ENCODE assay signal across 7 cellular contexts in the genomic region with DNA sequence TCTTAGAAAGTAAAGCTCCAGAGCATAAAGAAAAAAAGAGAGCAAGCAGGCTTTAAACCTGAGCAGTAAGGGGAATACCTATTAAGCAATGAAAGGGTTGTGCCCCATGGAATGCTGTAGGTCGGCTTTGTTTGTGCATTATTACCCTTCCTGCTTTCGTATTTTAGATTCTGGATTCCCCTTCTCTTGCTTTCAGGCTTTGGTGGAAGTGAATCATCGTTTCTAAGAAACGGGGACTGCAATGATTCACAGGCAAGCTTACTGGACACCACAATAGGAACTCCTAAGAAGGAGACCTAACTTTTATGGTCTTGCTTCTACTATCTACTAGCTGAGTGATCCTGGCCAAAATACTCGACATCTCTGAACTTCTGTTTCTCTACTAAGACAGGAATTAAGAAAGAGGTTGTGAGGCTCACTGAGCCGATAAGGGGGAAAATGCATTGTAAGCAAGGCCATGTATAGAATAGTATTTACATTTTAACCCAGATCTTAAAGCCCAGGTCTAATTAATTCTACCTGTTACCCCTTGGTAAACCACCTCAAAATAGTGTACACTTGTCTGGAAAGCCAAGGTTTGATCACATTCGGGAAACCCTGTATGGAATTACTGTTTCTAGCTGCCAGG. TPM values are rescaled to one million over a fixed set of nuclear protein-coding genes. Genes with fewer than 3 reads are reported as not detected.
A peak's percentile ranks its signal among the peaks of the same experiment; 100 is the strongest.
DNase-seq lines count a peak whose midpoint lies in the region; FAIRE-seq and TF ChIP-seq lines count a peak whose summit lies in the region.

No MANE protein-coding gene starts in this region.

- dilution Hi-C loops in mammary epithelial cell (cut with HindIII; ENCODE audit: low sequenced_read_pairs), result no loop called here

- no peak overlapping the region for H3K27ac Mint-ChIP-seq in neural progenitor cell

- no peaks in the 10 kb centered on the region for H3K27me3 ChIP-seq in mammary epithelial cell (ENCODE audit: insufficient read depth, low read length)
- peaks cover 43% of the 10 kb centered on the region for H3K27me3 ChIP-seq in neural progenitor cell
- H3K27me3 ChIP-seq in testis, result no peaks in the 10 kb centered on the region

- H3K4me2 ChIP-seq in mammary epithelial cell (ENCODE audit: insufficient read depth, low read depth, low read length) (peak overlapping the region; percentile 96), neural progenitor cell (no peak overlapping the region)

- no peak; the same call in 1 of the 2 replicates for TF ChIP-seq POLR2A in GM12891 (IDR thresholded peaks at IDR 0.05; ENCODE audit: low read depth, low read length)
- no peak for TF ChIP-seq POLR2A in testis (IDR thresholded peaks at IDR 0.05)

- TF ChIP-seq CTCF in mammary epithelial cell (conservative IDR thresholded peaks at IDR 0.05 in 1 of 2, IDR thresholded peaks at IDR 0.05 in 1 of 2; ENCODE audit: extremely low read depth in 1 of 2, insufficient read depth in 1 of 2, low read depth in 1 of 2, low read length in 2 of 2) (no peak), neural progenitor cell (IDR thresholded peaks at IDR 0.05) (no peak), testis (IDR thresholded peaks at IDR 0.05) (no peak)

- H3K9ac ChIP-seq in mammary epithelial cell (ENCODE audit: insufficient read depth, low read length) (peak overlapping the region; percentile 99), neural progenitor cell (no peak overlapping the region)

- peak overlapping the region; percentile 85 for H3K4me3 Mint-ChIP-seq in neural progenitor cell

- intact Hi-C loops in mammary epithelial cell (cut with micrococcal nuclease) (loop anchor here (1.0 to 5.0 kb wide), 5 partner anchors 12 to 321 kb away; a partner anchor contains a TSS), testis (cut with DNase I; ENCODE audit: low total_unique reads) (no loop called here)

- H3K4me3 ChIP-seq in mammary epithelial cell (replicated peaks in 1 of 3; ENCODE audit: insufficient read depth in 1 of 3, low read depth in 2 of 3, low read length in 3 of 3) (peak overlapping the region in 2 of 3 experiments; percentile 41 to 80), neural progenitor cell (no peak overlapping the region), testis (no peak overlapping the region)

- TSS peak; percentile 11 for BruUV-seq in mammary epithelial cell (replicated peaks; lab: Mats Ljungman, UMichigan)

- CTCF ChIA-PET in mammary epithelial cell (lab: Charles Lee; ENCODE audit: low non-redundant PET), result interaction anchor here (0.7 kb wide), 1 partner anchor 51 kb away, joined by 4 read pairs; no protein-coding TSS in a partner anchor

- H3K4me1 Mint-ChIP-seq in neural progenitor cell, result peaks cover 26% of the 10 kb centered on the region

- H2AFZ ChIP-seq in mammary epithelial cell (ENCODE audit: low read depth, low read length) (peak overlapping the region; percentile 77), neural progenitor cell (replicated peaks) (no peak overlapping the region)

- H3K4me1 ChIP-seq in mammary epithelial cell (ENCODE audit: insufficient read depth, low read length) (peaks cover 44% of the 10 kb centered on the region), neural progenitor cell (peaks cover 18% of the 10 kb centered on the region), testis (peaks cover 4% of the 10 kb centered on the region)

- H3K27me3 Mint-ChIP-seq in neural progenitor cell (ENCODE audit: insufficient read depth, low read depth), result peaks cover 21% of the 10 kb centered on the region

- no peaks in the 10 kb centered on the region for H4K20me1 ChIP-seq in mammary epithelial cell (ENCODE audit: insufficient read depth, low read length)
- H4K20me1 ChIP-seq in neural progenitor cell (ENCODE audit: low read depth), result peaks cover 9% of the 10 kb centered on the region

- H3K27ac ChIP-seq in mammary epithelial cell (ENCODE audit: insufficient read depth, low read depth, low read length), result peak overlapping the region; percentile 99
- no peak overlapping the region for H3K27ac ChIP-seq in neural progenitor cell
- no peak overlapping the region for H3K27ac ChIP-seq in testis

- H3K9me3 ChIP-seq in mammary epithelial cell (replicated peaks; ENCODE audit: insufficient read depth, low read length) (no peaks in the 10 kb centered on the region), neural progenitor cell (ENCODE audit: low read depth) (no peaks in the 10 kb centered on the region), testis (no peaks in the 10 kb centered on the region)

- DNase-seq in GM12891 (ENCODE audit: insufficient read length, low spot score) (no peak), HCEC 1CT (peak; percentile 96), NCI-H69 (lab: John Stamatoyannopoulos, UW) (peak; percentile 24), mammary epithelial cell (peak; percentile 99), neural progenitor cell (ENCODE audit: low spot score) (no peak), NCI-H82 (lab: John Stamatoyannopoulos, UW) (no peak), testis (no peak)

- peaks cover 6% of the 10 kb centered on the region for H3K36me3 Mint-ChIP-seq in neural progenitor cell

- H3K36me3 ChIP-seq in mammary epithelial cell (ENCODE audit: insufficient read depth, low read length) (no peaks in the 10 kb centered on the region), neural progenitor cell (no peaks in the 10 kb centered on the region), testis (ENCODE audit: low read depth, missing control alignments) (no peaks in the 10 kb centered on the region)

- peaks cover 8% of the 10 kb centered on the region for H3F3A ChIP-seq in neural progenitor cell (ENCODE audit: low read depth)

- WGBS in mammary epithelial cell (ENCODE audit: low coverage, missing lambda C conversion rate), result 6% methylated on average over 7 of the region's 7 CpGs
- WGBS in testis, 2 donors, result 42 to 63% methylated on average over 7 of the region's 7 CpGs

- in situ Hi-C loops in mammary epithelial cell (cut with MboI; ENCODE audit: low sequenced_read_pairs in 2 of 2), result loop anchor here in 1 of 2 donors (10.0 kb wide), 1 partner anchor 53 kb away; no protein-coding TSS in a partner anchor

- H3K79me2 ChIP-seq in mammary epithelial cell (ENCODE audit: insufficient read depth, low read length) (peaks cover 34% of the 10 kb centered on the region), neural progenitor cell (ENCODE audit: low read depth) (peaks cover 13% of the 10 kb centered on the region)

- FAIRE-seq in GM12891 (lab: Jason Lieb, UNC), result peak; percentile 47

- no peaks in the 10 kb centered on the region for H3K9me3 Mint-ChIP-seq in neural progenitor cell

TF ChIP-seq in GM12891, 5 proteins besides CTCF, POLR2A, EP300 and RAD21:
- TF ChIP-seq SPI1 (IDR thresholded peaks at IDR 0.05; ENCODE audit: low read depth, low read length), result peak; percentile 31; the same call in 1 of the 2 replicates
- TF ChIP-seq TAF1 (IDR thresholded peaks at IDR 0.05; ENCODE audit: low read depth, low read length), result no peak

RNA-seq across cellular contexts. Expression of a gene that starts 1.2 kb away (rescaled TPM):
- polyA plus RNA-seq in GM12891 (2012; ENCODE audit: low read depth, missing spikeins), result 21.9 TPM
- total RNA-seq in mammary epithelial cell, result 10 to 100 TPM in 1 of 2 donors, 1 to 10 TPM in 1; 8.8 to 51.6 TPM
- 12.7 TPM for polyA plus RNA-seq in mammary epithelial cell
- 21.8 TPM for polyA minus RNA-seq in mammary epithelial cell
- total RNA-seq in neural progenitor cell (ENCODE audit: low replicate concordance), result 8.6 and 12.9 TPM in 2 replicates
- total RNA-seq in testis, result 1 to 10 TPM; 3.7 TPM
- 2.7 TPM for polyA plus RNA-seq in testis (ENCODE audit: insufficient read depth, low read depth, low replicate concordance)

Comparison
In these comparisons a context has a peak if more than half of its experiments do, and no peak if none do; other contexts are left out.
1. DNase-seq: peak in HCEC 1CT (single experiment), NCI-H69 (single experiment) and mammary epithelial cell (single experiment); none in GM12891 (single experiment), neural progenitor cell (single experiment), NCI-H82 (single experiment) and testis (single experiment).
2. H3K4me3 ChIP-seq: peak in mammary epithelial cell (2 of 3); none in neural progenitor cell (single experiment) and testis (0 of 2).